1 cellular context compared by ENCODE assay signal in the genomic region with DNA sequence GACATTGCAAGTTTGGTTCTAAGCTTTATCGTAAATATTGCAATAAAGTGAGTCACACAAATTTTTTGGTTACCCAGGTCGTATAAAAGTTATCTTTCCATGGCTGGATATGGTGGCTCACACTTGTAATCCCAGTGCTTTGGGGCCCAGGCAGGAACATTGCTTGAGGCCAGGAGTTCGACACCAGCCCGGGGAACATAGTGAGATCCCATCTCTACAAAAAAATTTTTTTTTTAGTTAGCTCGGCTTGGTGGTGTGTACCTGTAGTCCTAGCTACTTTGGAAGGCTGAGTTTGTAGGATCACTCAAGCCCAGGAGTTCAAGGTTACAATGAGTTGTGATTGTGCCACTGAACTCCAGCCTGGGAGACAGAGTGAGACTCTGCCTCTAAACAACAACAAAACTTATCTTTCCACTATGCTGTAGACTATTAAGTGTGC.
TF ChIP-seq lines count a peak whose summit lies in the region.

No MANE protein-coding gene starts in this region.

TF ChIP-seq in HepG2, 621 proteins besides CTCF, POLR2A, EP300 and RAD21 (continued from another document and continues in another):
- TF ChIP-seq CSRNP2 (CRISPR knock-in tag; conservative IDR thresholded peaks at IDR 0.05; ENCODE audit: low read depth) (no peak), TCF7 (IDR thresholded peaks at IDR 0.05; ENCODE audit: low read depth) (no peak), ZNF230 (CRISPR knock-in tag; IDR thresholded peaks at IDR 0.05) (0 out of 2 replicates have a peak, but pooled peaks have one; percentile 22), HNF1B (CRISPR knock-in tag; IDR thresholded peaks at IDR 0.05) (no peak; the same call in 1 of the 2 replicates), ZNF510 (CRISPR knock-in tag; IDR thresholded peaks at IDR 0.05; ENCODE audit: low read depth) (no peak), ZNF496 (CRISPR knock-in tag; IDR thresholded peaks at IDR 0.05; ENCODE audit: insufficient replicate concordance) (no peak), DDIT3 (CRISPR knock-in tag; IDR thresholded peaks at IDR 0.05) (no peak), TRAFD1 (CRISPR knock-in tag; IDR thresholded peaks at IDR 0.05; ENCODE audit: borderline replicate concordance) (no peak), GPN1 (CRISPR knock-in tag; IDR thresholded peaks at IDR 0.05; ENCODE audit: borderline replicate concordance) (no peak), FOXJ3 (CRISPR knock-in tag; IDR thresholded peaks at IDR 0.05; ENCODE audit: borderline replicate concordance) (no peak), FIP1L1 (IDR thresholded peaks at IDR 0.05; ENCODE audit: borderline replicate concordance, insufficient read depth, low read depth, low read length) (no peak), ZNF296 (CRISPR knock-in tag; conservative IDR thresholded peaks at IDR 0.05) (no peak), NCOA2 (CRISPR knock-in tag; IDR thresholded peaks at IDR 0.05) (0 out of 2 replicates have a peak, but pooled peaks have one; percentile 8), HOXA5 (CRISPR knock-in tag; IDR thresholded peaks at IDR 0.05) (no peak), ZNF781 (CRISPR knock-in tag; IDR thresholded peaks at IDR 0.05; ENCODE audit: borderline replicate concordance, not compliant biosample characterization) (no peak), CBFB (CRISPR knock-in tag; IDR thresholded peaks at IDR 0.05) (no peak), HMGA1 (CRISPR knock-in tag; conservative IDR thresholded peaks at IDR 0.05) (no peak), ZSCAN12 (CRISPR knock-in tag; IDR thresholded peaks at IDR 0.05) (no peak), ISL2 (CRISPR knock-in tag; IDR thresholded peaks at IDR 0.05) (0 out of 2 replicates have a peak, but pooled peaks have one; percentile 17), ZNF619 (CRISPR knock-in tag; IDR thresholded peaks at IDR 0.05) (no peak), ZFAT (CRISPR knock-in tag; conservative IDR thresholded peaks at IDR 0.05) (no peak), SALL2 (CRISPR knock-in tag; IDR thresholded peaks at IDR 0.05) (no peak), ZNF12 (CRISPR knock-in tag; IDR thresholded peaks at IDR 0.05) (peak; percentile 94), ZNF552 (CRISPR knock-in tag; IDR thresholded peaks at IDR 0.05; ENCODE audit: borderline replicate concordance) (no peak), ZNF24 (IDR thresholded peaks at IDR 0.05) (no peak), HHEX (CRISPR knock-in tag; IDR thresholded peaks at IDR 0.05) (no peak), RARA (CRISPR knock-in tag; IDR thresholded peaks at IDR 0.05) (peak; percentile 83), ZNF446 (CRISPR knock-in tag; IDR thresholded peaks at IDR 0.05) (no peak), SP140L (CRISPR knock-in tag; IDR thresholded peaks at IDR 0.05; ENCODE audit: borderline replicate concordance) (no peak), ZBTB1 (CRISPR knock-in tag; IDR thresholded peaks at IDR 0.05; ENCODE audit: borderline replicate concordance) (no peak), NFE2 (CRISPR knock-in tag; IDR thresholded peaks at IDR 0.05) (no peak), BHLHE40 (IDR thresholded peaks at IDR 0.05; ENCODE audit: low read length) (no peak), ZNF337 (CRISPR knock-in tag; IDR thresholded peaks at IDR 0.05; ENCODE audit: borderline replicate concordance, low read depth) (0 out of 2 replicates have a peak, but pooled peaks have one; percentile 56), FOXO4 (CRISPR knock-in tag; conservative IDR thresholded peaks at IDR 0.05) (no peak), ZFP36L2 (CRISPR knock-in tag; IDR thresholded peaks at IDR 0.05) (no peak), ZNF598 (CRISPR knock-in tag; IDR thresholded peaks at IDR 0.05; ENCODE audit: borderline replicate concordance) (no peak), KLF15 (CRISPR knock-in tag; IDR thresholded peaks at IDR 0.05; ENCODE audit: borderline replicate concordance) (no peak), CHD4 (IDR thresholded peaks at IDR 0.05; ENCODE audit: borderline replicate concordance, low read length) (no peak), ZNF335 (CRISPR knock-in tag; IDR thresholded peaks at IDR 0.05) (0 out of 2 replicates have a peak, but pooled peaks have one; percentile 33), ZNF768 (CRISPR knock-in tag; IDR thresholded peaks at IDR 0.05) (no peak)
- TF ChIP-seq, protein P1, sequence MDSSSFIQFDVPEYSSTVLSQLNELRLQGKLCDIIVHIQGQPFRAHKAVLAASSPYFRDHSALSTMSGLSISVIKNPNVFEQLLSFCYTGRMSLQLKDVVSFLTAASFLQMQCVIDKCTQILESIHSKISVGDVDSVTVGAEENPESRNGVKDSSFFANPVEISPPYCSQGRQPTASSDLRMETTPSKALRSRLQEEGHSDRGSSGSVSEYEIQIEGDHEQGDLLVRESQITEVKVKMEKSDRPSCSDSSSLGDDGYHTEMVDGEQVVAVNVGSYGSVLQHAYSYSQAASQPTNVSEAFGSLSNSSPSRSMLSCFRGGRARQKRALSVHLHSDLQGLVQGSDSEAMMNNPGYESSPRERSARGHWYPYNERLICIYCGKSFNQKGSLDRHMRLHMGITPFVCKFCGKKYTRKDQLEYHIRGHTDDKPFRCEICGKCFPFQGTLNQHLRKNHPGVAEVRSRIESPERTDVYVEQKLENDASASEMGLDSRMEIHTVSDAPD (CRISPR knock-in tag; IDR thresholded peaks at IDR 0.05) = no peak
- TF ChIP-seq, protein P2, sequence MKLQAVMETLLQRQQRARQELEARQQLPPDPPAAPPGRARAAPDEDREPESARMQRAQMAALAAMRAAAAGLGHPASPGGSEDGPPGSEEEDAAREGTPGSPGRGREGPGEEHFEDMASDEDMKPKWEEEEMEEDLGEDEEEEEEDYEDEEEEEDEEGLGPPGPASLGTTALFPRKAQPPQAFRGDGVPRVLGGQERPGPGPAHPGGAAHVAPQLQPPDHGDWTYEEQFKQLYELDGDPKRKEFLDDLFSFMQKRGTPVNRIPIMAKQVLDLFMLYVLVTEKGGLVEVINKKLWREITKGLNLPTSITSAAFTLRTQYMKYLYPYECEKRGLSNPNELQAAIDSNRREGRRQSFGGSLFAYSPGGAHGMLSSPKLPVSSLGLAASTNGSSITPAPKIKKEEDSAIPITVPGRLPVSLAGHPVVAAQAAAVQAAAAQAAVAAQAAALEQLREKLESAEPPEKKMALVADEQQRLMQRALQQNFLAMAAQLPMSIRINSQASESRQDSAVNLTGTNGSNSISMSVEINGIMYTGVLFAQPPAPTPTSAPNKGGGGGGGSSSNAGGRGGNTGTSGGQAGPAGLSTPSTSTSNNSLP (IDR thresholded peaks at IDR 0.05; ENCODE audit: low read depth, low read length) = no peak
- TF ChIP-seq, protein P3, sequence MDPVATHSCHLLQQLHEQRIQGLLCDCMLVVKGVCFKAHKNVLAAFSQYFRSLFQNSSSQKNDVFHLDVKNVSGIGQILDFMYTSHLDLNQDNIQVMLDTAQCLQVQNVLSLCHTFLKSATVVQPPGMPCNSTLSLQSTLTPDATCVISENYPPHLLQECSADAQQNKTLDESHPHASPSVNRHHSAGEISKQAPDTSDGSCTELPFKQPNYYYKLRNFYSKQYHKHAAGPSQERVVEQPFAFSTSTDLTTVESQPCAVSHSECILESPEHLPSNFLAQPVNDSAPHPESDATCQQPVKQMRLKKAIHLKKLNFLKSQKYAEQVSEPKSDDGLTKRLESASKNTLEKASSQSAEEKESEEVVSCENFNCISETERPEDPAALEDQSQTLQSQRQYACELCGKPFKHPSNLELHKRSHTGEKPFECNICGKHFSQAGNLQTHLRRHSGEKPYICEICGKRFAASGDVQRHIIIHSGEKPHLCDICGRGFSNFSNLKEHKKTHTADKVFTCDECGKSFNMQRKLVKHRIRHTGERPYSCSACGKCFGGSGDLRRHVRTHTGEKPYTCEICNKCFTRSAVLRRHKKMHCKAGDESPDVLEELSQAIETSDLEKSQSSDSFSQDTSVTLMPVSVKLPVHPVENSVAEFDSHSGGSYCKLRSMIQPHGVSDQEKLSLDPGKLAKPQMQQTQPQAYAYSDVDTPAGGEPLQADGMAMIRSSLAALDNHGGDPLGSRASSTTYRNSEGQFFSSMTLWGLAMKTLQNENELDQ (CRISPR knock-in tag; IDR thresholded peaks at IDR 0.05; ENCODE audit: borderline replicate concordance) = no peak
- TF ChIP-seq, protein P4, sequence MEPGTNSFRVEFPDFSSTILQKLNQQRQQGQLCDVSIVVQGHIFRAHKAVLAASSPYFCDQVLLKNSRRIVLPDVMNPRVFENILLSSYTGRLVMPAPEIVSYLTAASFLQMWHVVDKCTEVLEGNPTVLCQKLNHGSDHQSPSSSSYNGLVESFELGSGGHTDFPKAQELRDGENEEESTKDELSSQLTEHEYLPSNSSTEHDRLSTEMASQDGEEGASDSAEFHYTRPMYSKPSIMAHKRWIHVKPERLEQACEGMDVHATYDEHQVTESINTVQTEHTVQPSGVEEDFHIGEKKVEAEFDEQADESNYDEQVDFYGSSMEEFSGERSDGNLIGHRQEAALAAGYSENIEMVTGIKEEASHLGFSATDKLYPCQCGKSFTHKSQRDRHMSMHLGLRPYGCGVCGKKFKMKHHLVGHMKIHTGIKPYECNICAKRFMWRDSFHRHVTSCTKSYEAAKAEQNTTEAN (CRISPR knock-in tag; conservative IDR thresholded peaks at IDR 0.05) = no peak
- TF ChIP-seq, protein P5, sequence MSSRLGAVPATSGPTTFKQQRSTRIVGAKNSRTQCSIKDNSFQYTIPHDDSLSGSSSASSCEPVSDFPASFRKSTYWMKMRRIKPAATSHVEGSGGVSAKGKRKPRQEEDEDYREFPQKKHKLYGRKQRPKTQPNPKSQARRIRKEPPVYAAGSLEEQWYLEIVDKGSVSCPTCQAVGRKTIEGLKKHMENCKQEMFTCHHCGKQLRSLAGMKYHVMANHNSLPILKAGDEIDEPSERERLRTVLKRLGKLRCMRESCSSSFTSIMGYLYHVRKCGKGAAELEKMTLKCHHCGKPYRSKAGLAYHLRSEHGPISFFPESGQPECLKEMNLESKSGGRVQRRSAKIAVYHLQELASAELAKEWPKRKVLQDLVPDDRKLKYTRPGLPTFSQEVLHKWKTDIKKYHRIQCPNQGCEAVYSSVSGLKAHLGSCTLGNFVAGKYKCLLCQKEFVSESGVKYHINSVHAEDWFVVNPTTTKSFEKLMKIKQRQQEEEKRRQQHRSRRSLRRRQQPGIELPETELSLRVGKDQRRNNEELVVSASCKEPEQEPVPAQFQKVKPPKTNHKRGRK (CRISPR knock-in tag; IDR thresholded peaks at IDR 0.05) = no peak
